ENCODE assay signal across 2 cellular contexts in genomic region chr2:216104691-216105090, GRCh38.
TF ChIP-seq lines count a peak whose summit lies in the region.

No MANE protein-coding gene starts in this region.

TF ChIP-seq in GM23338, 12 proteins besides CTCF, POLR2A, EP300 and RAD21:
- TF ChIP-seq ETS1 (IDR thresholded peaks at IDR 0.05) (no peak), NANOG (IDR thresholded peaks at IDR 0.05; ENCODE audit: borderline replicate concordance) (no peak), POLR2AphosphoS5 (IDR thresholded peaks at IDR 0.05; ENCODE audit: low read depth) (no peak), ZNF114 (CRISPR knock-in tag; IDR thresholded peaks at IDR 0.05) (no peak), STAT1 (IDR thresholded peaks at IDR 0.05; ENCODE audit: unreplicated experiment) (no peak)
- TF ChIP-seq, protein P1, sequence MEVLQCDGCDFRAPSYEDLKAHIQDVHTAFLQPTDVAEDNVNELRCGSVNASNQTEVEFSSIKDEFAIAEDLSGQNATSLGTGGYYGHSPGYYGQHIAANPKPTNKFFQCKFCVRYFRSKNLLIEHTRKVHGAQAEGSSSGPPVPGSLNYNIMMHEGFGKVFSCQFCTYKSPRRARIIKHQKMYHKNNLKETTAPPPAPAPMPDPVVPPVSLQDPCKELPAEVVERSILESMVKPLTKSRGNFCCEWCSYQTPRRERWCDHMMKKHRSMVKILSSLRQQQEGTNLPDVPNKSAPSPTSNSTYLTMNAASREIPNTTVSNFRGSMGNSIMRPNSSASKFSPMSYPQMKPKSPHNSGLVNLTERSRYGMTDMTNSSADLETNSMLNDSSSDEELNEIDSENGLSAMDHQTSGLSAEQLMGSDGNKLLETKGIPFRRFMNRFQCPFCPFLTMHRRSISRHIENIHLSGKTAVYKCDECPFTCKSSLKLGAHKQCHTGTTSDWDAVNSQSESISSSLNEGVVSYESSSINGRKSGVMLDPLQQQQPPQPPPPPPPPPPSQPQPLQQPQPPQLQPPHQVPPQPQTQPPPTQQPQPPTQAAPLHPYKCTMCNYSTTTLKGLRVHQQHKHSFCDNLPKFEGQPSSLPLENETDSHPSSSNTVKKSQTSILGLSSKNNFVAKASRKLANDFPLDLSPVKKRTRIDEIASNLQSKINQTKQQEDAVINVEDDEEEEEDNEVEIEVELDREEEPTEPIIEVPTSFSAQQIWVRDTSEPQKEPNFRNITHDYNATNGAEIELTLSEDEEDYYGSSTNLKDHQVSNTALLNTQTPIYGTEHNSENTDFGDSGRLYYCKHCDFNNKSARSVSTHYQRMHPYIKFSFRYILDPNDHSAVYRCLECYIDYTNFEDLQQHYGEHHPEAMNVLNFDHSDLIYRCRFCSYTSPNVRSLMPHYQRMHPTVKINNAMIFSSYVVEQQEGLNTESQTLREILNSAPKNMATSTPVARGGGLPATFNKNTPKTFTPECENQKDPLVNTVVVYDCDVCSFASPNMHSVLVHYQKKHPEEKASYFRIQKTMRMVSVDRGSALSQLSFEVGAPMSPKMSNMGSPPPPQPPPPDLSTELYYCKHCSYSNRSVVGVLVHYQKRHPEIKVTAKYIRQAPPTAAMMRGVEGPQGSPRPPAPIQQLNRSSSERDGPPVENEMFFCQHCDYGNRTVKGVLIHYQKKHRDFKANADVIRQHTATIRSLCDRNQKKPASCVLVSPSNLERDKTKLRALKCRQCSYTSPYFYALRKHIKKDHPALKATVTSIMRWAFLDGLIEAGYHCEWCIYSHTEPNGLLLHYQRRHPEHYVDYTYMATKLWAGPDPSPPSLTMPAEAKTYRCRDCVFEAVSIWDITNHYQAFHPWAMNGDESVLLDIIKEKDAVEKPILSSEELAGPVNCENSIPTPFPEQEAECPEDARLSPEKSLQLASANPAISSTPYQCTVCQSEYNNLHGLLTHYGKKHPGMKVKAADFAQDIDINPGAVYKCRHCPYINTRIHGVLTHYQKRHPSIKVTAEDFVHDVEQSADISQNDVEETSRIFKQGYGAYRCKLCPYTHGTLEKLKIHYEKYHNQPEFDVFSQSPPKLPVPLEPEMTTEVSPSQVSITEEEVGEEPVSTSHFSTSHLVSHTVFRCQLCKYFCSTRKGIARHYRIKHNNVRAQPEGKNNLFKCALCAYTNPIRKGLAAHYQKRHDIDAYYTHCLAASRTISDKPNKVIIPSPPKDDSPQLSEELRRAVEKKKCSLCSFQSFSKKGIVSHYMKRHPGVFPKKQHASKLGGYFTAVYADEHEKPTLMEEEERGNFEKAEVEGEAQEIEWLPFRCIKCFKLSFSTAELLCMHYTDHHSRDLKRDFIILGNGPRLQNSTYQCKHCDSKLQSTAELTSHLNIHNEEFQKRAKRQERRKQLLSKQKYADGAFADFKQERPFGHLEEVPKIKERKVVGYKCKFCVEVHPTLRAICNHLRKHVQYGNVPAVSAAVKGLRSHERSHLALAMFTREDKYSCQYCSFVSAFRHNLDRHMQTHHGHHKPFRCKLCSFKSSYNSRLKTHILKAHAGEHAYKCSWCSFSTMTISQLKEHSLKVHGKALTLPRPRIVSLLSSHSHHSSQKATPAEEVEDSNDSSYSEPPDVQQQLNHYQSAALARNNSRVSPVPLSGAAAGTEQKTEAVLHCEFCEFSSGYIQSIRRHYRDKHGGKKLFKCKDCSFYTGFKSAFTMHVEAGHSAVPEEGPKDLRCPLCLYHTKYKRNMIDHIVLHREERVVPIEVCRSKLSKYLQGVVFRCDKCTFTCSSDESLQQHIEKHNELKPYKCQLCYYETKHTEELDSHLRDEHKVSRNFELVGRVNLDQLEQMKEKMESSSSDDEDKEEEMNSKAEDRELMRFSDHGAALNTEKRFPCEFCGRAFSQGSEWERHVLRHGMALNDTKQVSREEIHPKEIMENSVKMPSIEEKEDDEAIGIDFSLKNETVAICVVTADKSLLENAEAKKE (CRISPR knock-in tag; IDR thresholded peaks at IDR 0.05): no peak
- TF ChIP-seq, protein P2, sequence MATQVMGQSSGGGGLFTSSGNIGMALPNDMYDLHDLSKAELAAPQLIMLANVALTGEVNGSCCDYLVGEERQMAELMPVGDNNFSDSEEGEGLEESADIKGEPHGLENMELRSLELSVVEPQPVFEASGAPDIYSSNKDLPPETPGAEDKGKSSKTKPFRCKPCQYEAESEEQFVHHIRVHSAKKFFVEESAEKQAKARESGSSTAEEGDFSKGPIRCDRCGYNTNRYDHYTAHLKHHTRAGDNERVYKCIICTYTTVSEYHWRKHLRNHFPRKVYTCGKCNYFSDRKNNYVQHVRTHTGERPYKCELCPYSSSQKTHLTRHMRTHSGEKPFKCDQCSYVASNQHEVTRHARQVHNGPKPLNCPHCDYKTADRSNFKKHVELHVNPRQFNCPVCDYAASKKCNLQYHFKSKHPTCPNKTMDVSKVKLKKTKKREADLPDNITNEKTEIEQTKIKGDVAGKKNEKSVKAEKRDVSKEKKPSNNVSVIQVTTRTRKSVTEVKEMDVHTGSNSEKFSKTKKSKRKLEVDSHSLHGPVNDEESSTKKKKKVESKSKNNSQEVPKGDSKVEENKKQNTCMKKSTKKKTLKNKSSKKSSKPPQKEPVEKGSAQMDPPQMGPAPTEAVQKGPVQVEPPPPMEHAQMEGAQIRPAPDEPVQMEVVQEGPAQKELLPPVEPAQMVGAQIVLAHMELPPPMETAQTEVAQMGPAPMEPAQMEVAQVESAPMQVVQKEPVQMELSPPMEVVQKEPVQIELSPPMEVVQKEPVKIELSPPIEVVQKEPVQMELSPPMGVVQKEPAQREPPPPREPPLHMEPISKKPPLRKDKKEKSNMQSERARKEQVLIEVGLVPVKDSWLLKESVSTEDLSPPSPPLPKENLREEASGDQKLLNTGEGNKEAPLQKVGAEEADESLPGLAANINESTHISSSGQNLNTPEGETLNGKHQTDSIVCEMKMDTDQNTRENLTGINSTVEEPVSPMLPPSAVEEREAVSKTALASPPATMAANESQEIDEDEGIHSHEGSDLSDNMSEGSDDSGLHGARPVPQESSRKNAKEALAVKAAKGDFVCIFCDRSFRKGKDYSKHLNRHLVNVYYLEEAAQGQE (IDR thresholded peaks at IDR 0.05; ENCODE audit: unreplicated experiment): no peak
TF ChIP-seq in GM23338: peak in this region for 0.

TF ChIP-seq in K562, 482 proteins besides CTCF, POLR2A, EP300 and RAD21:
- no peak for TF ChIP-seq ZNF133 (CRISPR knock-in tag; IDR thresholded peaks at IDR 0.05)
- TF ChIP-seq MXI1 (IDR thresholded peaks at IDR 0.05; ENCODE audit: low read depth, low read length): no peak
- no peak for TF ChIP-seq ELF1 (tag; IDR thresholded peaks at IDR 0.05)
- no peak for TF ChIP-seq CBFB (CRISPR knock-in tag; IDR thresholded peaks at IDR 0.05)
- TF ChIP-seq, protein P3, sequence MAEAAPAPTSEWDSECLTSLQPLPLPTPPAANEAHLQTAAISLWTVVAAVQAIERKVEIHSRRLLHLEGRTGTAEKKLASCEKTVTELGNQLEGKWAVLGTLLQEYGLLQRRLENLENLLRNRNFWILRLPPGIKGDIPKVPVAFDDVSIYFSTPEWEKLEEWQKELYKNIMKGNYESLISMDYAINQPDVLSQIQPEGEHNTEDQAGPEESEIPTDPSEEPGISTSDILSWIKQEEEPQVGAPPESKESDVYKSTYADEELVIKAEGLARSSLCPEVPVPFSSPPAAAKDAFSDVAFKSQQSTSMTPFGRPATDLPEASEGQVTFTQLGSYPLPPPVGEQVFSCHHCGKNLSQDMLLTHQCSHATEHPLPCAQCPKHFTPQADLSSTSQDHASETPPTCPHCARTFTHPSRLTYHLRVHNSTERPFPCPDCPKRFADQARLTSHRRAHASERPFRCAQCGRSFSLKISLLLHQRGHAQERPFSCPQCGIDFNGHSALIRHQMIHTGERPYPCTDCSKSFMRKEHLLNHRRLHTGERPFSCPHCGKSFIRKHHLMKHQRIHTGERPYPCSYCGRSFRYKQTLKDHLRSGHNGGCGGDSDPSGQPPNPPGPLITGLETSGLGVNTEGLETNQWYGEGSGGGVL (CRISPR knock-in tag; IDR thresholded peaks at IDR 0.05): no peak
- no peak for TF ChIP-seq IRF9 (tag; IDR thresholded peaks at IDR 0.05)
- no peak for TF ChIP-seq ZNF785 (CRISPR knock-in tag; IDR thresholded peaks at IDR 0.05)
- TF ChIP-seq GTF2F1 (IDR thresholded peaks at IDR 0.05; ENCODE audit: low read depth, low read length): no peak
- TF ChIP-seq IFI16 (CRISPR knock-in tag; IDR thresholded peaks at IDR 0.05): no peak
- no peak for TF ChIP-seq PTBP1 (IDR thresholded peaks at IDR 0.05; ENCODE audit: low read depth, low read length)
- TF ChIP-seq ARHGAP35 (IDR thresholded peaks at IDR 0.05; ENCODE audit: partially characterized antibody): no peak
- TF ChIP-seq MEF2D (tag; conservative IDR thresholded peaks at IDR 0.05; ENCODE audit: low read depth): no peak
- no peak for TF ChIP-seq PRDM10 (IDR thresholded peaks at IDR 0.05; ENCODE audit: partially characterized antibody)
- TF ChIP-seq MAFK (IDR thresholded peaks at IDR 0.05; ENCODE audit: low read length): no peak
